15 cellular contexts compared by ENCODE assay signal in the genomic region with DNA sequence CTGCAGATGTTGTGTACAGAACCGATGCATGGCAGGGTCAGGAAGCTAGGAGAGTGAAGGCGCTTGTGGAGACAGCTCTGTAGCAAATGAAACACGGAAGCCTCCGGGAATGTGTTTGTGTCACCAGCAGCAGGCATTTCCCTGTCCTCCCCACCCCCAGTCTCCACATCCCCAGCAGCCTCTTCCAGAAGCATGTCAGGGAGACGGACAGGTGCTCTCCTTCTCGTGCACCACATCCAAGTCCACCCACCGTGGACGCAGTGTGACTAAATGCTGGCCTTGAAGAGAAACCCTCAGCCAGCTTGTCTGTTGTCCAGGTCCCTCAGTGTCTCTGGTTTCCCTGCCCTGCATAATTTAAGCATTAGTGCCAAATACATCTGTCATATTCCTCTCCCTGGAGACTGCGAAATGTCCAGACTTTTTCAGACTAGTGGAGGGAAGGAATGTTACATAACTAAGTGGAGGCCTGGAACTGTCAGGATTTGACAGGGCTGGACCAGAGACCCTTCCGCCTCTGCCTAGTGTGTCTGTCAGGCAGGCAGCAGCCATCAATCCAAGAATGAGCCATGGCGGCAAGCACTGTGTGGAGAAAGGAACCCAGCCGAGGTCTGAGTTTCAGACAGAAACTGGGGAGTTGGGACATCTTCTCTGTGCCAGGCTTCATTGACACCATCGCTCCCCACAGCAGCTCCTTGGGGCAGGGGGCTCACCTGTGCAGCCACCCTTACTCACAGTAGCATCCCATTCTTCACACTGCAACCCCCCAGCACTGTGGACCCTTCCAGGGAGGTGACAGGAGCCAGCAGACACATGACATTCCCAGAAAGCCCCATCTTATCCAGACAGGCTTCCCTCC. TPM values are rescaled to one million over a fixed set of nuclear protein-coding genes. Genes with fewer than 3 reads are reported as not detected.
DNase-seq lines count a peak whose midpoint lies in the region; ATAC-seq and TF ChIP-seq lines count a peak whose summit lies in the region.
"Had no signal": no experiment of that assay in that cellular context is flagged by ENCODE, and none has a peak within 500 bp of the region (broad histone marks: within the 10 kb centered on the region; RNA-seq: fewer than 3 reads in every experiment).

No MANE protein-coding gene starts in this region.

- H3K36me3 Mint-ChIP-seq in effector memory CD8-positive, alpha-beta T cell (ENCODE audit: insufficient read depth) = peaks cover 12% of the 10 kb centered on the region
- H3K36me3 Mint-ChIP-seq in H9 (ENCODE audit: insufficient read depth in 1 of 3, low read depth in 3 of 3) = no peaks in the 10 kb centered on the region

- no peaks in the 10 kb centered on the region for H3K27me3 ChIP-seq in muscle layer of duodenum (ENCODE audit: low read depth, low read length)
- no peaks in the 10 kb centered on the region for H3K27me3 ChIP-seq in transverse colon
- H3K27me3 ChIP-seq in H9 (ENCODE audit: insufficient read depth, low read length) = no peaks in the 10 kb centered on the region

- TF ChIP-seq EP300 in transverse colon (IDR thresholded peaks at IDR 0.05; ENCODE audit: low read depth) = no peak

- H2AK5ac ChIP-seq in H9 (ENCODE audit: insufficient read length, low read length) = no peak overlapping the region

- H3T11ph ChIP-seq in H9 (ENCODE audit: low read length) = no peak overlapping the region

- H3K4me3 Mint-ChIP-seq in effector memory CD8-positive, alpha-beta T cell = no peak overlapping the region
- no peak overlapping the region for H3K4me3 Mint-ChIP-seq in H9

- no peak overlapping the region for H2AFZ ChIP-seq in H9 (ENCODE audit: low read length)

- WGBS in transverse colon (ENCODE audit: low coverage in 1 of 2), 2 donors = 56% methylated on average over 13 of the region's 13 CpGs; no CpG with 5 or more reads in 1 of the 2 donors
- WGBS in H9 (ENCODE audit: extremely low coverage, insufficient read length, low lambda C conversion rate) = no CpG with 5 or more reads among the region's 13 CpGs

- no peaks in the 10 kb centered on the region for H3K79me1 ChIP-seq in H9 (ENCODE audit: insufficient read depth, low read depth, low read length, poor library complexity, severe bottlenecking)

- DNase-seq in DMS 273 (lab: John Stamatoyannopoulos, UW; ENCODE audit: unreplicated experiment) = peak; percentile 46
- DNase-seq in DMS 273 treated with DMSO at 0.1 percent for 48 hours (lab: John Stamatoyannopoulos, UW) = no peak
- DNase-seq in effector memory CD8-positive, alpha-beta T cell = no peak
- peak; percentile 25 for DNase-seq in transverse colon
- no peak for DNase-seq in H9
- no peak for DNase-seq in SIG-M5 (lab: John Stamatoyannopoulos, UW)
- DNase-seq: activated CD4-positive, alpha-beta T cell treated with anti-CD3 and anti-CD28 coated beads for 48 hours; GOT3; NCI-H1436 treated with DMSO at 0.1 percent for 48 hours; stimulated activated CD4-positive, alpha-beta T cell treated with anti-CD3 and anti-CD28 coated beads, Interleukin-2, amount 100 ng/mL, for 48 hours; stimulated activated naive CD8-positive, alpha-beta T cell treated with anti-CD3 and anti-CD28 coated beads, Interleukin-15, Interleukin-2, amounts not matched to agents 100 U/mL and 50 U/mL, for 24 hours had no signal

- H3K4me3 ChIP-seq in muscle layer of duodenum (ENCODE audit: low read depth in 1 of 2, low read length in 2 of 2) (no peak overlapping the region), transverse colon (no peak overlapping the region)
- H3K4me3 ChIP-seq: GM12878 had no signal

- H3K4me1 Mint-ChIP-seq in effector memory CD8-positive, alpha-beta T cell (ENCODE audit: low read depth in 2 of 2) = no peaks in the 10 kb centered on the region
- H3K4me1 Mint-ChIP-seq in H9 = peaks cover 2 to 6% of the 10 kb centered on the region in 2 experiments; a peak in 2 of 4 replicates

- peaks cover 18 to 21% of the 10 kb centered on the region in 2 donors for H3K36me3 ChIP-seq in muscle layer of duodenum (ENCODE audit: control insufficient read depth in 1 of 2, insufficient read depth in 2 of 2, low read length in 2 of 2)
- H3K36me3 ChIP-seq in transverse colon = no peaks in the 10 kb centered on the region

- H2BK12ac ChIP-seq in H9 (ENCODE audit: insufficient read length, low read depth, low read length) = no peak overlapping the region

- H3K4me2 ChIP-seq in H9 (ENCODE audit: insufficient read depth, insufficient read length, low read length) = no peak overlapping the region

- TF ChIP-seq POLR2A in transverse colon (IDR thresholded peaks at IDR 0.05) = no peak

- H4K91ac ChIP-seq in H9 (ENCODE audit: insufficient read length, low read depth, low read length) = no peak overlapping the region

- H2BK5ac ChIP-seq in H9 (ENCODE audit: insufficient read length, low read length) = no peak overlapping the region

- H2BK20ac ChIP-seq in H9 (ENCODE audit: low read depth, low read length, poor library complexity, severe bottlenecking) = no peak overlapping the region

- no peak overlapping the region for H2BK15ac ChIP-seq in H9 (ENCODE audit: low read depth, low read length)

- peaks cover 0 to 30% of the 10 kb centered on the region in 2 donors for H3K4me1 ChIP-seq in muscle layer of duodenum (ENCODE audit: control insufficient read depth in 1 of 2, insufficient read depth in 2 of 2, low read length in 2 of 2)
- peaks cover 6 to 38% (median 13%) of the 10 kb centered on the region in 4 donors for H3K4me1 ChIP-seq in transverse colon
- no peaks in the 10 kb centered on the region for H3K4me1 ChIP-seq in H9 (ENCODE audit: insufficient read depth, low read length)

- H3K27ac Mint-ChIP-seq in effector memory CD8-positive, alpha-beta T cell = peak overlapping the region; percentile 5 to 73
- H3K27ac Mint-ChIP-seq in H9 = 0 out of 7 replicates have a peak overlapping the region, but pooled peaks of 1 of the 3 experiments have one; percentile 31

- intact Hi-C loops in transverse colon (cut with DNase I; ENCODE audit: low total_unique reads) = no loop called here

- H3K4ac ChIP-seq in H9 (ENCODE audit: low read depth, low read length) = no peak overlapping the region

- no peaks in the 10 kb centered on the region for H3K27me3 Mint-ChIP-seq in effector memory CD8-positive, alpha-beta T cell
- peaks cover 3% of the 10 kb centered on the region for H3K27me3 Mint-ChIP-seq in H9 (ENCODE audit: low read depth)

- H3K79me2 ChIP-seq in H9 (ENCODE audit: insufficient read depth, low read length) = no peaks in the 10 kb centered on the region

- TF ChIP-seq CTCF in transverse colon (IDR thresholded peaks at IDR 0.05) = no peak
- no peak for TF ChIP-seq CTCF in H9 (conservative IDR thresholded peaks at IDR 0.05)

- no peak overlapping the region for H3K18ac ChIP-seq in H9 (ENCODE audit: insufficient read length, low read depth, low read length)

- H3K14ac ChIP-seq in H9 (ENCODE audit: insufficient read depth, low read length) = no peak overlapping the region

- H4K8ac ChIP-seq in H9 (replicated peaks; ENCODE audit: insufficient read length, low read depth, low read length) = no peak overlapping the region

- H3K23ac ChIP-seq in H9 (ENCODE audit: insufficient read length, low read depth, low read length) = no peak overlapping the region

- H3K9me3 ChIP-seq in muscle layer of duodenum (ENCODE audit: control insufficient read depth in 1 of 2, low read length in 2 of 2) (no peaks in the 10 kb centered on the region), transverse colon (no peaks in the 10 kb centered on the region), H9 (ENCODE audit: control insufficient read depth, low read depth, low read length) (no peaks in the 10 kb centered on the region)

- no peak for ATAC-seq in effector memory CD8-positive, alpha-beta T cell (replicated peaks)
- no peak for ATAC-seq in HG03108 (IDR thresholded peaks at IDR 0.05; ENCODE audit: unreplicated experiment)
- ATAC-seq: GM12878; stimulated activated naive CD8-positive, alpha-beta T cell treated with anti-CD3 and anti-CD28 coated beads, Interleukin-15, Interleukin-2, amounts not matched to agents 100 U/mL and 50 U/mL, for 24 hours had no signal

- H2BK120ac ChIP-seq in H9 (ENCODE audit: low read depth, low read length, poor library complexity, severe bottlenecking) = no peak overlapping the region

- H3K27ac ChIP-seq in muscle layer of duodenum (ENCODE audit: low read length) (peak overlapping the region; percentile 6), transverse colon (peak overlapping the region; percentile 6 to 55 (median 30)), H9 (ENCODE audit: insufficient read length, low read depth, low read length) (no peak overlapping the region)
- H3K27ac ChIP-seq: 22Rv1 had no signal

- H3K9me3 Mint-ChIP-seq in effector memory CD8-positive, alpha-beta T cell = no peaks in the 10 kb centered on the region
- no peaks in the 10 kb centered on the region for H3K9me3 Mint-ChIP-seq in H9

- H4K20me1 ChIP-seq in H9 (ENCODE audit: control insufficient read depth, insufficient read depth, insufficient read length) = no peaks in the 10 kb centered on the region

- no peak overlapping the region for H4K5ac ChIP-seq in H9 (ENCODE audit: insufficient read length, low read depth, low read length)

- H3K9ac ChIP-seq in H9 (ENCODE audit: extremely low read depth, insufficient read length, low read length) = no peak overlapping the region

- H3K56ac ChIP-seq in H9 (ENCODE audit: insufficient read length, low read depth, low read length) = no peak overlapping the region

- in situ Hi-C loops in transverse colon (cut with MboI; ENCODE audit: low pct_ligation_motif_present in 1 of 4, low pct_unique_long_range_greater_than_20kb in 1 of 4, low sequenced_read_pairs in 3 of 4) = no loop called here

- H3K23me2 ChIP-seq in H9 (ENCODE audit: insufficient read length, low read depth, low read length, poor library complexity, severe bottlenecking) = no peaks in the 10 kb centered on the region

RNA-seq across cellular contexts. Expression of a gene that starts 26.6 kb away (rescaled TPM):
- 1 to 10 TPM in 2 of 4 donors, under 1 TPM in 1, not detected in 1; 0.60 to 5.6 (median 4.0) TPM for total RNA-seq in transverse colon
- total RNA-seq in H9 (2021) = not detected in 2 replicates
- total RNA-seq: GM12878 had no signal

RNA-seq across cellular contexts. Expression of a gene that starts 42.2 kb away (rescaled TPM):
- total RNA-seq in transverse colon = 10 to 100 TPM in 3 of 4 donors, 1 to 10 TPM in 1; 7.8 to 41.8 (median 28.2) TPM
- total RNA-seq in H9 (2021) = 11.8 and 12.7 TPM in 2 replicates

RNA-seq across cellular contexts. Expression of a gene that starts 53.3 kb away (rescaled TPM):
- total RNA-seq in transverse colon (1 to 10 TPM in 3 of 4 donors, under 1 TPM in 1; 1.00 to 5.6 (median 3.3) TPM), H9 (2021) (87.8 and 88.3 TPM in 2 replicates)

RNA-seq across cellular contexts. Expression of a gene that starts 58.1 kb away (rescaled TPM):
- total RNA-seq in transverse colon = 100 to 1,000 TPM; 123 to 190 (median 152) TPM
- 200 and 205 TPM in 2 replicates for total RNA-seq in H9 (2021)

Comparison
In these comparisons a context has a peak if more than half of its experiments do, and no peak if none do; other contexts are left out.
1. DNase-seq: peak in DMS 273 (single experiment) and transverse colon (single experiment); none in DMS 273 treated with DMSO at 0.1 percent for 48 hours (single experiment), effector memory CD8-positive, alpha-beta T cell (0 of 3), H9 (single experiment) and SIG-M5 (single experiment).
2. RNA of a gene that starts 53.3 kb away (total RNA-seq): 87.8 to 88.3 TPM in H9; 1.00 to 5.6 TPM in transverse colon; every median in the first group is over 10 times any median in the second.